ENCODE assay signal across 20 cellular contexts in the genomic region with DNA sequence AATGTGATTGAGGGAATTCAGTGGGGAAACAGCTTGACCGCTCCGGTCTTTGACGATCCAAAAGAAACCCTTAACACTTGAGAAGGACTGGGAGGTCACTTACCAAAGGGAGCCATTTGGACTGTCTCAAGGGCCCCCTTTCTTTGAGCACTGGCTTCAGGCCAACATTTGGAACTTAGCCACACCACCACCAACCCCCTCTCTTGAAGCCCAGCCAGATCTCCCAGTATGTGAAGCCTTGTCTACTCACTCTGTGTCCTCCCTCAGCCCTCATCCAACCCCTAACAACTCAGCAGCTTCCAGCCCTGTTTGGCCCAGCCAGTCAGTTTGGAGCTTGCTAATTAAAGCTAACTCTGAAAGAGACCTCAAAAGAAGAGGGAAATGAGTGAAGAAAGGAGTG. TPM values are rescaled to one million over a fixed set of nuclear protein-coding genes. Genes with fewer than 3 reads are reported as not detected.
DNase-seq lines count a peak whose midpoint lies in the region; ATAC-seq, FAIRE-seq and TF ChIP-seq lines count a peak whose summit lies in the region.
"Had no signal": no experiment of that assay in that cellular context is flagged by ENCODE, and none has a peak within 500 bp of the region (broad histone marks: within the 10 kb centered on the region; RNA-seq: fewer than 3 reads in every experiment).

No MANE protein-coding gene starts in this region.

- no peak overlapping the region for H3K4me2 ChIP-seq in IMR-90 (ENCODE audit: low read depth, low read length)

- no peaks in the 10 kb centered on the region for H4K20me1 ChIP-seq in IMR-90 (ENCODE audit: insufficient read depth, low read length)

- CTCF ChIA-PET in IMR-90 (lab: Yijun Ruan, JAX), result no interaction called here

- peaks cover 9% of the 10 kb centered on the region for H3K9me1 ChIP-seq in IMR-90 (ENCODE audit: insufficient read depth, low read length)

- peaks cover 5 to 22% of the 10 kb centered on the region in 2 experiments; a peak in 3 of 4 replicates for H3K79me1 ChIP-seq in IMR-90 (ENCODE audit: low read depth in 1 of 2, low read length in 2 of 2)

- H3K9ac ChIP-seq in IMR-90 (ENCODE audit: low read depth, low read length), result no peak overlapping the region
- H3K9ac ChIP-seq in colonic mucosa (ENCODE audit: low read depth in 2 of 2, low read length in 2 of 2), result no peak overlapping the region
- H3K9ac ChIP-seq in skeletal muscle tissue (ENCODE audit: low read depth in 1 of 3, low read length in 3 of 3), result peak overlapping the region; percentile 73 to 86 (median 85)

- BruUV-seq in IMR-90 (replicated peaks; lab: Mats Ljungman, UMichigan), result no TSS peak

- H2AK9ac ChIP-seq in IMR-90 (replicated peaks; ENCODE audit: low read depth, low read length, poor library complexity), result peak overlapping the region; percentile 31

- H3K36me3 ChIP-seq in IMR-90 (ENCODE audit: control insufficient read depth, insufficient read depth, low read length), result no peaks in the 10 kb centered on the region
- no peaks in the 10 kb centered on the region for H3K36me3 ChIP-seq in colonic mucosa
- H3K36me3 ChIP-seq in skeletal muscle tissue (ENCODE audit: control insufficient read depth in 3 of 3, insufficient read depth in 3 of 3, low read length in 3 of 3), result peaks cover 0 to 2% (median 0%) of the 10 kb centered on the region in 3 donors
- H3K36me3 ChIP-seq: lower lobe of right lung, prostate gland had no signal

- peaks cover 14% of the 10 kb centered on the region for H3K27me3 ChIP-seq in IMR-90 (ENCODE audit: control insufficient read depth, insufficient read depth, low read length)
- no peaks in the 10 kb centered on the region for H3K27me3 ChIP-seq in colonic mucosa
- H3K27me3 ChIP-seq in skeletal muscle tissue (ENCODE audit: control insufficient read depth in 3 of 3, insufficient read depth in 3 of 3, low read length in 3 of 3), result no peaks in the 10 kb centered on the region

- intact Hi-C loops in IMR-90 (cut with micrococcal nuclease) (no loop called here), colonic mucosa (cut with DNase I) (no loop called here)

- no peak overlapping the region for H2AK5ac ChIP-seq in IMR-90 (ENCODE audit: low read depth, low read length)

- TF ChIP-seq CTCF in IMR-90 (conservative IDR thresholded peaks at IDR 0.05; ENCODE audit: low read depth, low read length) (no peak), colonic mucosa (IDR thresholded peaks at IDR 0.05) (no peak)

- H3K23ac ChIP-seq in IMR-90 (ENCODE audit: low read depth, low read length), result no peak overlapping the region

- no peak for FAIRE-seq in RCC 7860 (lab: Jason Lieb, UNC)
- FAIRE-seq: endothelial cell of umbilical vein had no signal

- dilution Hi-C loops in IMR-90 (cut with HindIII; ENCODE audit: low sequenced_read_pairs, unreplicated experiment), result no loop called here

- H3K4me1 ChIP-seq in IMR-90 (ENCODE audit: control insufficient read depth, insufficient read depth, low read length), result peaks cover 18% of the 10 kb centered on the region
- H3K4me1 ChIP-seq in colonic mucosa, result peaks cover 10% of the 10 kb centered on the region
- H3K4me1 ChIP-seq in skeletal muscle tissue (ENCODE audit: control insufficient read depth in 3 of 3, insufficient read depth in 3 of 3, low read length in 3 of 3), result peaks cover 48 to 64% (median 52%) of the 10 kb centered on the region in 3 donors

- no peak for ATAC-seq in IMR-90 (ENCODE audit: low read depth)
- ATAC-seq: lower lobe of right lung; natural killer cell; stimulated activated naive CD8-positive, alpha-beta T cell treated with anti-CD3 and anti-CD28 coated beads, Interleukin-15, Interleukin-2, amounts not matched to agents 100 U/mL and 50 U/mL, for 24 hours had no signal

- H4K91ac ChIP-seq in IMR-90 (ENCODE audit: insufficient read depth, low read depth, low read length), result no peak overlapping the region; the same call in 1 of the 2 replicates

- in situ Hi-C loops in IMR-90 (cut with MboI; ENCODE audit: low sequenced_read_pairs), result no loop called here

- TF ChIP-seq RAD21 in IMR-90 (IDR thresholded peaks at IDR 0.05; ENCODE audit: low read length), result no peak

- 0 out of 3 replicates have a peak overlapping the region, but pooled peaks have one; percentile 63 for H2BK15ac ChIP-seq in IMR-90 (ENCODE audit: low read depth, low read length)

- no peak overlapping the region for H2BK120ac ChIP-seq in IMR-90 (ENCODE audit: low read depth, low read length)

- H3K4ac ChIP-seq in IMR-90 (ENCODE audit: low read depth, low read length), result no peak overlapping the region

- H2BK5ac ChIP-seq in IMR-90 (ENCODE audit: low read depth, low read length, poor library complexity, severe bottlenecking), result no peak overlapping the region

- no peak overlapping the region for H3K56ac ChIP-seq in IMR-90 (ENCODE audit: extremely low read depth, insufficient read depth, low read length)

- no peak overlapping the region for H3K14ac ChIP-seq in IMR-90 (replicated peaks; ENCODE audit: low read depth, low read length)

- WGBS in IMR-90 (ENCODE audit: extremely low coverage in 2 of 2, insufficient read length in 1 of 2), 2 experiments, result no CpG with 5 or more reads among the region's 3 CpGs

- H3K4me3 ChIP-seq in IMR-90 (ENCODE audit: insufficient read depth, low read depth, low read length) (no peak overlapping the region), colonic mucosa (no peak overlapping the region), skeletal muscle tissue (ENCODE audit: low read length in 3 of 3) (peak overlapping the region; percentile 76 to 97 (median 88))
- H3K4me3 ChIP-seq: lower lobe of right lung, prostate gland had no signal

- H3K27ac ChIP-seq in IMR-90 (ENCODE audit: insufficient read depth, low read length), result no peak overlapping the region
- H3K27ac ChIP-seq in colonic mucosa, result peak overlapping the region; percentile 50
- peak overlapping the region; percentile 88 for H3K27ac ChIP-seq in skeletal muscle tissue (ENCODE audit: low read depth, low read length)
- H3K27ac ChIP-seq: lower lobe of right lung, prostate gland had no signal

- H3K18ac ChIP-seq in IMR-90 (ENCODE audit: low read depth, low read length), result no peak overlapping the region

- no peak overlapping the region; the same call in 1 of the 2 replicates for H2BK20ac ChIP-seq in IMR-90 (ENCODE audit: low read depth, low read length)

- no peak overlapping the region for H4K5ac ChIP-seq in IMR-90 (ENCODE audit: low read depth, low read length)

- POLR2A ChIA-PET in IMR-90 (lab: Charles Lee; ENCODE audit: unreplicated experiment), result no interaction called here

- peak overlapping the region; percentile 26 for H2AFZ ChIP-seq in IMR-90 (replicated peaks; ENCODE audit: low read length, poor library complexity)

- DNase-seq in IMR-90 (no peak), colonic mucosa (no peak), left kidney (ENCODE audit: low read depth, low spot score) (peak; percentile 62), RCC 7860 (ENCODE audit: low spot score) (no peak), NCI-H226 (no peak), cortex of kidney (lab: John Stamatoyannopoulos, UW) (no peak), activated T-cell treated with anti-CD3 and anti-CD28 coated beads for 4 hours (no peak)
- DNase-seq: activated CD4-positive, alpha-beta T cell treated with anti-CD3 and anti-CD28 coated beads, Interleukin-2, amount 50 U/mL, for 4 hours; activated naive CD8-positive, alpha-beta T cell treated with anti-CD3 and anti-CD28 coated beads for 36 hours; activated T-cell treated with anti-CD3 and anti-CD28 coated beads, Interleukin-2, amount 50 U/mL, for 48 hours; CD8-positive, alpha-beta memory T cell; lower lobe of right lung; natural killer cell; NCI-H1436; NCI-H2227 treated with DMSO at 0.1 percent for 48 hours; stimulated activated naive CD8-positive, alpha-beta T cell treated with anti-CD3 and anti-CD28 coated beads, Interleukin-15, Interleukin-2, amounts not matched to agents 100 U/mL and 50 U/mL, for 24 hours; SW 1271 had no signal

- TF ChIP-seq POLR2A in IMR-90 (IDR thresholded peaks at IDR 0.05; ENCODE audit: low read depth, low read length), result no peak

- H3K9me3 ChIP-seq in IMR-90 (ENCODE audit: control insufficient read depth, insufficient read depth, low read length), result no peaks in the 10 kb centered on the region
- H3K9me3 ChIP-seq in colonic mucosa, result no peaks in the 10 kb centered on the region
- H3K9me3 ChIP-seq in skeletal muscle tissue (ENCODE audit: control insufficient read depth in 3 of 3, low read length in 3 of 3), result no peaks in the 10 kb centered on the region
- H3K9me3 ChIP-seq: lower lobe of right lung, prostate gland had no signal

- H4K8ac ChIP-seq in IMR-90 (ENCODE audit: low read depth in 2 of 2, low read length in 2 of 2), result no peak overlapping the region

RNA-seq across cellular contexts. Expression of a gene that starts 3.7 kb away (rescaled TPM):
- total RNA-seq in IMR-90 (2012; rRNA removed) (128 and 158 TPM in 2 replicates), colonic mucosa (100 to 1,000 TPM; 214 to 242 TPM), skeletal muscle tissue (42.3 TPM)
- polyA plus RNA-seq in IMR-90 (2012; rRNA removed), result 280 and 285 TPM in 2 replicates
- 332 and 427 TPM in 2 replicates for polyA plus RNA-seq in IMR-90 (2012; cell fraction: cytosol; rRNA removed)
- polyA plus RNA-seq in IMR-90 (2012; cell fraction: nucleus; rRNA removed; ENCODE audit: low replicate concordance), result 75.9 and 113 TPM in 2 replicates

RNA-seq across cellular contexts. Expression of a gene that starts 4.5 kb away (rescaled TPM):
- total RNA-seq in IMR-90 (2012; rRNA removed) (3.9 and 4.4 TPM in 2 replicates), colonic mucosa (10 to 100 TPM; 10.8 to 64.4 TPM), skeletal muscle tissue (123 TPM)
- polyA plus RNA-seq in IMR-90 (2012; rRNA removed), result 13.9 and 15.7 TPM in 2 replicates
- 12.1 and 23.0 TPM in 2 replicates for polyA plus RNA-seq in IMR-90 (2012; cell fraction: cytosol; rRNA removed)
- polyA plus RNA-seq in IMR-90 (2012; cell fraction: nucleus; rRNA removed; ENCODE audit: low replicate concordance), result 89.0 and 117 TPM in 2 replicates

RNA-seq across cellular contexts. Expression of a gene that starts 8.0 kb away (rescaled TPM):
- 7.3 and 8.9 TPM in 2 replicates for total RNA-seq in IMR-90 (2012; rRNA removed)
- 18.8 and 21.0 TPM in 2 replicates for polyA plus RNA-seq in IMR-90 (2012; rRNA removed)
- polyA plus RNA-seq in IMR-90 (2012; cell fraction: cytosol; rRNA removed), result 16.9 and 19.9 TPM in 2 replicates
- 85.3 and 102 TPM in 2 replicates for polyA plus RNA-seq in IMR-90 (2012; cell fraction: nucleus; rRNA removed; ENCODE audit: low replicate concordance)
- 10 to 100 TPM; 22.6 to 29.6 TPM for total RNA-seq in colonic mucosa
- total RNA-seq in skeletal muscle tissue, result 19.8 TPM

RNA-seq across cellular contexts. Expression of a gene that starts 16.7 kb away (rescaled TPM):
- total RNA-seq in IMR-90 (2012; rRNA removed), result 995 and 1,796 TPM in 2 replicates
- polyA plus RNA-seq in IMR-90 (2012; rRNA removed), result 1,398 and 1,518 TPM in 2 replicates
- 856 and 974 TPM in 2 replicates for polyA plus RNA-seq in IMR-90 (2012; cell fraction: cytosol; rRNA removed)
- 173 and 576 TPM in 2 replicates for polyA plus RNA-seq in IMR-90 (2012; cell fraction: nucleus; rRNA removed; ENCODE audit: low replicate concordance)
- 1,000 to 10,000 TPM in 1 of 2 donors, 100 to 1,000 TPM in 1; 707 to 1,094 TPM for total RNA-seq in colonic mucosa
- total RNA-seq in skeletal muscle tissue, result 1,640 TPM

RNA-seq across cellular contexts. Expression of a gene that starts 30.8 kb away (rescaled TPM):
- total RNA-seq in IMR-90 (2012; rRNA removed), result 2.2 and 2.7 TPM in 2 replicates
- polyA plus RNA-seq in IMR-90 (2012; rRNA removed), result 12.9 and 13.6 TPM in 2 replicates
- 5.7 and 15.7 TPM in 2 replicates for polyA plus RNA-seq in IMR-90 (2012; cell fraction: cytosol; rRNA removed)
- 5.5 and 10.6 TPM in 2 replicates for polyA plus RNA-seq in IMR-90 (2012; cell fraction: nucleus; rRNA removed; ENCODE audit: low replicate concordance)
- 1 to 10 TPM; 3.2 to 3.7 TPM for total RNA-seq in colonic mucosa
- total RNA-seq in skeletal muscle tissue, result 3.1 TPM

Comparison
In these comparisons a context has a peak if more than half of its experiments do, and no peak if none do; other contexts are left out.
1. H3K4me3 ChIP-seq: peak in skeletal muscle tissue (3 of 3); none in IMR-90 (single experiment) and colonic mucosa (single experiment).
2. H3K9ac ChIP-seq: peak in skeletal muscle tissue (3 of 3); none in IMR-90 (single experiment) and colonic mucosa (0 of 2).